8 cellular contexts compared by ENCODE assay signal in the genomic region with DNA sequence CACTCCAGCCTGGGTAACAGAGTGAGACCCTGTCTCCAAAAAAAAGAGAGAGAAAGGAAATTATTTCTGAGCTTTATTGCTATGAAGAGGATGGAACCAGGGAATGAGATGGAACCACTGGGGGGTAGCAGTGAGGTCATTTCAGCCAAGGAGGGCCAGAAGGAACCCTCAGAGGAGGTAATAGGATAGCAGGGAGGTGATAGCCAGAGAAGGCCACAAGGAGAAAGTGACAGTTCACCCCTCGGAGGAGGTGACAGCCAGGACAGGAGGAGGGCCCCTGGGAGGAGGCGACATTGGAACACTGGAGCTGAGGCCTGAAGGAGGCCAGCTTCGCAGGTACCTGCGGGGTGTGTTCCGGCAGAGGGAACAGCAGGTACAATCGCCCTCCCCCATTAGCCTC. TPM values are rescaled to one million over a fixed set of nuclear protein-coding genes. Genes with fewer than 3 reads are reported as not detected.
A peak's percentile ranks its signal among the peaks of the same experiment; 100 is the strongest.
DNase-seq lines count a peak whose midpoint lies in the region; ATAC-seq and TF ChIP-seq lines count a peak whose summit lies in the region.

No MANE protein-coding gene starts in this region.

- H3K27ac ChIP-seq in OCI-LY7 (ENCODE audit: low read depth, low read length, poor library complexity, severe bottlenecking) (peak overlapping the region; percentile 31), neuronal stem cell (replicated peaks; ENCODE audit: low read length) (no peak overlapping the region)

- peak overlapping the region; percentile 37 for H3K18ac ChIP-seq in neuronal stem cell (ENCODE audit: low read length)

- no peak overlapping the region for H2BK15ac ChIP-seq in neuronal stem cell (ENCODE audit: low read length)

- no peak overlapping the region for H2BK120ac ChIP-seq in neuronal stem cell (ENCODE audit: low read depth, low read length)

- H3K4me3 ChIP-seq in OCI-LY7 (ENCODE audit: low read depth, low read length, poor library complexity, severe bottlenecking), result peak overlapping the region; percentile 88
- peak overlapping the region in 1 of 2 donors; percentile 90 for H3K4me3 ChIP-seq in neuronal stem cell (ENCODE audit: low read length in 2 of 2)

- H2AK5ac ChIP-seq in neuronal stem cell (ENCODE audit: low read depth, low read length), result no peak overlapping the region

- H3K4me3 Mint-ChIP-seq in activated naive CD4-positive, alpha-beta T cell treated with anti-CD3 and anti-CD28 coated beads, Interleukin-2, amount 50 U/mL, for 24 hours, result peak overlapping the region; percentile 90
- H3K4me3 Mint-ChIP-seq in dendritic cell treated with granulocyte-macrophage colony-stimulating factor and Interleukin-4, amounts not matched to agents 40 ng/mL and 50 ng/mL, for 4 days, result peak overlapping the region; percentile 85

- peaks cover 0 to 4% (median 0%) of the 10 kb centered on the region in 3 experiments for H3K27me3 ChIP-seq in neuronal stem cell (ENCODE audit: control insufficient read depth in 3 of 3, insufficient read depth in 3 of 3, low read depth in 1 of 3, low read length in 3 of 3)

- H3K36me3 ChIP-seq in OCI-LY7 (ENCODE audit: insufficient read depth, low read length) (no peaks in the 10 kb centered on the region), neuronal stem cell (replicated peaks in 1 of 2; ENCODE audit: control insufficient read depth in 2 of 2, insufficient read depth in 2 of 2, low read length in 2 of 2) (no peaks in the 10 kb centered on the region)

- ATAC-seq in GM21360 (IDR thresholded peaks at IDR 0.05; ENCODE audit: unreplicated experiment), result no peak

- H3K36me3 Mint-ChIP-seq in activated naive CD4-positive, alpha-beta T cell treated with anti-CD3 and anti-CD28 coated beads, Interleukin-2, amount 50 U/mL, for 24 hours, result peaks cover 3% of the 10 kb centered on the region
- peaks cover 43% of the 10 kb centered on the region for H3K36me3 Mint-ChIP-seq in dendritic cell treated with granulocyte-macrophage colony-stimulating factor and Interleukin-4, amounts not matched to agents 40 ng/mL and 50 ng/mL, for 4 days (ENCODE audit: low read depth)

- H3K4me1 ChIP-seq in OCI-LY7 (ENCODE audit: insufficient read depth, low read length, poor library complexity, severe bottlenecking) (peaks cover 25% of the 10 kb centered on the region), neuronal stem cell (ENCODE audit: control insufficient read depth in 2 of 2, insufficient read depth in 1 of 2, low read depth in 1 of 2, low read length in 2 of 2) (peaks cover 5 to 20% of the 10 kb centered on the region in 2 donors)

- intact Hi-C loops in OCI-LY7 (cut with micrococcal nuclease; ENCODE audit: unreplicated experiment), result no loop called here
- intact Hi-C loops in dendritic cell treated with granulocyte-macrophage colony-stimulating factor and Interleukin-4, amounts not matched to agents 40 ng/mL and 50 ng/mL, for 4 days (cut with micrococcal nuclease), result no loop called here

- no CpG with 5 or more reads among the region's 6 CpGs for WGBS in neuronal stem cell (ENCODE audit: extremely low coverage in 2 of 2, insufficient read length in 2 of 2, insufficient replicate concordance in 1 of 2), 2 donors

- CTCF ChIA-PET in OCI-LY7 (lab: Charles Lee; ENCODE audit: unreplicated experiment), result interaction anchor here (0.6 to 1.6 kb wide), 5 partner anchors 11 to 149 kb away, joined by 3 to 10 read pairs (median 5); no protein-coding TSS in a partner anchor

- H3K4ac ChIP-seq in neuronal stem cell (ENCODE audit: low read length), result no peak overlapping the region

- no peak overlapping the region for H4K91ac ChIP-seq in neuronal stem cell (ENCODE audit: low read depth, low read length, poor library complexity)

- H2BK5ac ChIP-seq in neuronal stem cell (ENCODE audit: low read length), result no peak overlapping the region

- no peaks in the 10 kb centered on the region for H3K79me1 ChIP-seq in neuronal stem cell (ENCODE audit: low read depth, low read length)

- TF ChIP-seq CTCF in OCI-LY7 (conservative IDR thresholded peaks at IDR 0.05; ENCODE audit: low read length), result peak; percentile 68

- H3K9me3 Mint-ChIP-seq in activated naive CD4-positive, alpha-beta T cell treated with anti-CD3 and anti-CD28 coated beads, Interleukin-2, amount 50 U/mL, for 24 hours, result no peaks in the 10 kb centered on the region
- no peaks in the 10 kb centered on the region for H3K9me3 Mint-ChIP-seq in dendritic cell treated with granulocyte-macrophage colony-stimulating factor and Interleukin-4, amounts not matched to agents 40 ng/mL and 50 ng/mL, for 4 days

- H3K9me2 ChIP-seq in OCI-LY7 (ENCODE audit: insufficient read depth, low read length), result no peaks in the 10 kb centered on the region

- peak overlapping the region; percentile 93 for H3K27ac Mint-ChIP-seq in activated naive CD4-positive, alpha-beta T cell treated with anti-CD3 and anti-CD28 coated beads, Interleukin-2, amount 50 U/mL, for 24 hours
- no peak overlapping the region for H3K27ac Mint-ChIP-seq in dendritic cell treated with granulocyte-macrophage colony-stimulating factor and Interleukin-4, amounts not matched to agents 40 ng/mL and 50 ng/mL, for 4 days

- POLR2A ChIA-PET in OCI-LY7 (lab: Charles Lee), result interaction anchor here (0.6 to 2.4 kb wide), 3 partner anchors 10 to 59 kb away, joined by 9 to 19 read pairs (median 13); partner anchors contain the start of gene JUND

- no peak overlapping the region for H3K23ac ChIP-seq in neuronal stem cell (ENCODE audit: low read depth, low read length, poor library complexity)

- no peak overlapping the region for H4K8ac ChIP-seq in neuronal stem cell (ENCODE audit: low read depth, low read length)

- no peak for DNase-seq in activated naive CD4-positive, alpha-beta T cell treated with anti-CD3 and anti-CD28 coated beads, Interleukin-2, amount 50 U/mL, for 16 hours
- DNase-seq in OCI-LY7 (ENCODE audit: low spot score) (peak; percentile 53), neuronal stem cell (ENCODE audit: low spot score) (no peak), NCI-H2227 treated with DMSO at 0.1 percent for 48 hours (lab: John Stamatoyannopoulos, UW) (no peak), DMS79 treated with DMSO at 0.1 percent for 48 hours (lab: John Stamatoyannopoulos, UW) (no peak)

- no peaks in the 10 kb centered on the region for H4K20me1 ChIP-seq in OCI-LY7 (ENCODE audit: insufficient read depth, low read length)

- BruUV-seq in OCI-LY7 (replicated peaks; lab: Mats Ljungman, UMichigan), result no TSS peak

- H2AFZ ChIP-seq in OCI-LY7 (ENCODE audit: low read length) (peak overlapping the region; percentile 72), neuronal stem cell (ENCODE audit: low read length) (peak overlapping the region; percentile 87)

- H3K79me2 ChIP-seq in OCI-LY7 (ENCODE audit: insufficient read depth, low read depth, low read length), result no peaks in the 10 kb centered on the region

- H3K4me2 ChIP-seq in OCI-LY7 (ENCODE audit: low read length) (peak overlapping the region; percentile 98), neuronal stem cell (ENCODE audit: insufficient read depth, low read length, poor library complexity, severe bottlenecking) (no peak overlapping the region)

- no peaks in the 10 kb centered on the region for H3K27me3 Mint-ChIP-seq in activated naive CD4-positive, alpha-beta T cell treated with anti-CD3 and anti-CD28 coated beads, Interleukin-2, amount 50 U/mL, for 24 hours
- H3K27me3 Mint-ChIP-seq in dendritic cell treated with granulocyte-macrophage colony-stimulating factor and Interleukin-4, amounts not matched to agents 40 ng/mL and 50 ng/mL, for 4 days, result no peaks in the 10 kb centered on the region

- no peak overlapping the region for H3K14ac ChIP-seq in neuronal stem cell (ENCODE audit: low read length)

- no peaks in the 10 kb centered on the region for H3K9me3 ChIP-seq in OCI-LY7 (ENCODE audit: low read length)
- no peaks in the 10 kb centered on the region for H3K9me3 ChIP-seq in neuronal stem cell (replicated peaks in 1 of 2; ENCODE audit: control insufficient read depth in 2 of 2, insufficient read depth in 1 of 2, low read depth in 1 of 2, low read length in 2 of 2)

- no peak overlapping the region for H2BK12ac ChIP-seq in neuronal stem cell (ENCODE audit: low read length)

- no peak overlapping the region for H3K9ac ChIP-seq in neuronal stem cell (ENCODE audit: low read depth, low read length, poor library complexity)

- peaks cover 16% of the 10 kb centered on the region for H3K4me1 Mint-ChIP-seq in activated naive CD4-positive, alpha-beta T cell treated with anti-CD3 and anti-CD28 coated beads, Interleukin-2, amount 50 U/mL, for 24 hours
- H3K4me1 Mint-ChIP-seq in dendritic cell treated with granulocyte-macrophage colony-stimulating factor and Interleukin-4, amounts not matched to agents 40 ng/mL and 50 ng/mL, for 4 days (ENCODE audit: low read depth), result peaks cover 54% of the 10 kb centered on the region

RNA-seq across cellular contexts. Expression of gene PGPEP1, which starts 0.7 kb away (rescaled TPM):
- 15.2 and 18.9 TPM in 2 replicates for total RNA-seq in OCI-LY7 (2014; rRNA removed; shearing (Covaris generic))
- total RNA-seq in OCI-LY7 (2022), result 44.1 and 54.5 TPM in 2 replicates
- 10.5 TPM for polyA plus RNA-seq in neuronal stem cell (2013, experiment 1 of 2)
- 10.8 TPM for polyA plus RNA-seq in neuronal stem cell (2013, experiment 2 of 2)

RNA-seq across cellular contexts. Expression of gene LSM4, which starts 16.8 kb away (rescaled TPM):
- 451 and 482 TPM in 2 replicates for total RNA-seq in OCI-LY7 (2014; rRNA removed; shearing (Covaris generic))
- 232 and 252 TPM in 2 replicates for total RNA-seq in OCI-LY7 (2022)
- 355 TPM for polyA plus RNA-seq in neuronal stem cell (2013, experiment 1 of 2)
- 349 TPM for polyA plus RNA-seq in neuronal stem cell (2013, experiment 2 of 2)

RNA-seq across cellular contexts. Expression of gene GDF15, which starts 46.3 kb away (rescaled TPM):
- total RNA-seq in OCI-LY7 (2014; rRNA removed; shearing (Covaris generic)), result 0.80 TPM in 1 of 2 replicates, not detected in the other
- not detected in 2 replicates for total RNA-seq in OCI-LY7 (2022)
- polyA plus RNA-seq in neuronal stem cell (2013, experiment 1 of 2), result 5.3 TPM
- 5.1 TPM for polyA plus RNA-seq in neuronal stem cell (2013, experiment 2 of 2)

RNA-seq across cellular contexts. Expression of gene LRRC25, which starts 57.7 kb away (rescaled TPM):
- total RNA-seq in OCI-LY7 (2014; rRNA removed; shearing (Covaris generic)), result 0.49 and 0.98 TPM in 2 replicates
- total RNA-seq in OCI-LY7 (2022), result 3.2 and 4.1 TPM in 2 replicates
- 0.18 TPM for polyA plus RNA-seq in neuronal stem cell (2013, experiment 1 of 2)
- 0.10 TPM for polyA plus RNA-seq in neuronal stem cell (2013, experiment 2 of 2)

RNA-seq across cellular contexts. Expression of gene JUND, which starts 58.3 kb away (rescaled TPM):
- 138 and 144 TPM in 2 replicates for total RNA-seq in OCI-LY7 (2014; rRNA removed; shearing (Covaris generic))
- total RNA-seq in OCI-LY7 (2022), result 79.0 and 92.6 TPM in 2 replicates
- 126 TPM for polyA plus RNA-seq in neuronal stem cell (2013, experiment 1 of 2)
- polyA plus RNA-seq in neuronal stem cell (2013, experiment 2 of 2), result 119 TPM
